1 cellular context compared by ENCODE assay signal in genomic region chr10:118031351-118032075, GRCh38.
TF ChIP-seq lines count a peak whose summit lies in the region.

No MANE protein-coding gene starts in this region.

TF ChIP-seq in SK-N-SH, 30 proteins besides CTCF, POLR2A, EP300 and RAD21 (continued from another document):
- TF ChIP-seq REST (IDR thresholded peaks at IDR 0.05; ENCODE audit: low read depth, low read length) (no peak), ELF1 (IDR thresholded peaks at IDR 0.05) (no peak), TEAD4 (IDR thresholded peaks at IDR 0.05; ENCODE audit: borderline replicate concordance, insufficient read depth) (no peak), GATA2 (CRISPR knock-in tag; IDR thresholded peaks at IDR 0.05) (no peak), ZBTB33 (IDR thresholded peaks at IDR 0.05; ENCODE audit: borderline replicate concordance, low read depth) (no peak)
